In the genomic region with DNA sequence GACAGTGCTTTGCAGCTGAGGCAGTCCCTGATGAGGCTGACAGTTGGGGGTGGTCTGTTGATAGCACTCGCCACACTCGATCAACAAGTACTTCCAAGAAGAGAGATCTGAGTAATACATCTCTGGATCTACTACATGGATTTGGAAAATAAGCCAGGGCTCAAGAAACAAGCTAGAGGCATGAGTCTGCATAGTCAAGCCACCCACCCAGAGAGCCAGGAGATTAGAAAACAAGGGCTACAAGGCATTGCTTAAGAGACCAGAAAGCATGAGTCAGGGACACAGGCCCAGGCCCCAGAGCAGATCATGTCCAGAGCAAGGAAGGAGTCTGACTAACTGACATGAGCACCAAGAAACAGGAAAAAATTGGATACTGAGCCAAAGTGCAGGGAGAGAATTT, we compare ENCODE assay signal across 1 cellular context.
TF ChIP-seq lines count a peak whose summit lies in the region.

No MANE protein-coding gene starts in this region.

TF ChIP-seq in IMR-90, 13 proteins besides CTCF, POLR2A, EP300 and RAD21 (continued from another document):
- TF ChIP-seq, protein P1, sequence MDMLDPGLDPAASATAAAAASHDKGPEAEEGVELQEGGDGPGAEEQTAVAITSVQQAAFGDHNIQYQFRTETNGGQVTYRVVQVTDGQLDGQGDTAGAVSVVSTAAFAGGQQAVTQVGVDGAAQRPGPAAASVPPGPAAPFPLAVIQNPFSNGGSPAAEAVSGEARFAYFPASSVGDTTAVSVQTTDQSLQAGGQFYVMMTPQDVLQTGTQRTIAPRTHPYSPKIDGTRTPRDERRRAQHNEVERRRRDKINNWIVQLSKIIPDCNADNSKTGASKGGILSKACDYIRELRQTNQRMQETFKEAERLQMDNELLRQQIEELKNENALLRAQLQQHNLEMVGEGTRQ (IDR thresholded peaks at IDR 0.05; ENCODE audit: low read depth, low read length), result no peak
